Comparison of ENCODE assay signal across 23 cellular contexts in the genomic region with DNA sequence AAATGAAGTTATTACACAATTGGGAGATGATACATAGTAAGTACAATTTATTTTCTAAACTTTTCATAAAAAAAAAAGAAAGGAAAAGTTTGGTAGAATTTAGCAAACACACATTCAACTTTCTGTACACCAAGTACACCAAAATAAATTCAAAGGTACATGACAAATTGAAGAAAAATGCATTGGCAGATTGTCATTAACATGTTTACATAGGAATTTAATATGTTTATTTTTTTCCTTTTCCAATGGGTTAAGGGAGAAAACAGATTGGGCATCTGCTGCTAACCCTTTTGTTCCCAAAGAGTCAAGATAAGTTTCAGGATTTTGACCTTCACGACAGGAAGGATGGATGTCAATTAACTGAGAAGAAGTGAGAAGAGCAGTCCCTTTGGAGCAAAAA.
DNase-seq lines count a peak whose midpoint lies in the region; ATAC-seq and TF ChIP-seq lines count a peak whose summit lies in the region.
"Had no signal": no experiment of that assay in that cellular context is flagged by ENCODE, and none has a peak within 500 bp of the region (broad histone marks: within the 10 kb centered on the region; RNA-seq: fewer than 3 reads in every experiment).

No MANE protein-coding gene starts in this region.

- no peak overlapping the region for H3K9ac ChIP-seq in HUES64 (ENCODE audit: low read depth, low read length)

- H3K4me1 ChIP-seq in HUES64 (ENCODE audit: insufficient read depth, low read length), result peaks cover 24% of the 10 kb centered on the region
- H3K4me1 ChIP-seq in gastroesophageal sphincter, result no peaks in the 10 kb centered on the region

- no peak for TF ChIP-seq EP300 in gastroesophageal sphincter (IDR thresholded peaks at IDR 0.05)

- TF ChIP-seq CTCF in fibroblast of mammary gland (conservative IDR thresholded peaks at IDR 0.05; ENCODE audit: control insufficient read depth, insufficient read depth, low read depth, low read length), result no peak
- TF ChIP-seq CTCF in gastroesophageal sphincter (IDR thresholded peaks at IDR 0.05), result no peak

- ATAC-seq in gastroesophageal sphincter (no peak), GM18519 (IDR thresholded peaks at IDR 0.05; ENCODE audit: low FRiP score, unreplicated experiment) (no peak)
- ATAC-seq: CD8-positive, alpha-beta T cell; Panc1 had no signal

- H3K27me3 ChIP-seq in HUES64 (ENCODE audit: insufficient read depth, low read length) (no peaks in the 10 kb centered on the region), gastroesophageal sphincter (no peaks in the 10 kb centered on the region)

- H3K27ac ChIP-seq in HUES64 (ENCODE audit: low read depth, low read length) (peak overlapping the region; percentile 51; the same call in 1 of the 2 replicates), gastroesophageal sphincter (no peak overlapping the region)
- H3K27ac ChIP-seq: C4-2B, RWPE1 had no signal

- H3K36me3 ChIP-seq in HUES64 (ENCODE audit: insufficient read depth, low read length) (no peaks in the 10 kb centered on the region; the same call in 1 of the 2 replicates), gastroesophageal sphincter (no peaks in the 10 kb centered on the region)

- TF ChIP-seq POLR2A in gastroesophageal sphincter (IDR thresholded peaks at IDR 0.05), result no peak

- H3K4me3 ChIP-seq in HUES64 (ENCODE audit: low read length) (no peak overlapping the region), fibroblast of mammary gland (ENCODE audit: control insufficient read depth, low read depth, low read length) (no peak overlapping the region), gastroesophageal sphincter (no peak overlapping the region)

- H3K9me3 ChIP-seq in HUES64 (ENCODE audit: insufficient read depth, low read depth, low read length) (no peaks in the 10 kb centered on the region), gastroesophageal sphincter (no peaks in the 10 kb centered on the region)
- H3K9me3 ChIP-seq: Caco-2 had no signal

- DNase-seq in NCI-H2171 treated with DMSO at 0.1 percent for 48 hours (lab: John Stamatoyannopoulos, UW) (peak; percentile 64), NCI-H2171 (lab: John Stamatoyannopoulos, UW) (no peak), fibroblast of mammary gland (ENCODE audit: low read depth) (peak; percentile 8), renal cortical epithelial cell (ENCODE audit: low read depth) (peak; percentile 15), mesenteric fat pad (ENCODE audit: low spot score) (no peak)
- DNase-seq: Caco-2; CD8-positive, alpha-beta T cell; GF-D8; HCEC 1CT; NCI-H1092; NCI-H1417 treated with DMSO at 0.1 percent for 48 hours; NCI-H1694 treated with DMSO at 0.1 percent for 48 hours; NCI-H2081; NCI-H345; NCI-H510A treated with DMSO at 0.1 percent for 48 hours; NK-92 treated with Interleukin-12 subunit alpha and Interleukin-12 subunit beta, amount 100 ng/mL, for 24 hours; SHP77 treated with DMSO at 0.1 percent for 48 hours had no signal

- WGBS in HUES64, result 65% methylated on average over 1 of the region's 1 CpG
- 83 to 100% methylated on average over 1 of the region's 1 CpG for WGBS in gastroesophageal sphincter (ENCODE audit: low coverage in 1 of 2), 2 donors

Comparison
In these comparisons a context has a peak if more than half of its experiments do, and no peak if none do; other contexts are left out.
1. DNase-seq: peak in NCI-H2171 treated with DMSO at 0.1 percent for 48 hours (single experiment), fibroblast of mammary gland (single experiment) and renal cortical epithelial cell (single experiment); none in NCI-H2171 (single experiment) and mesenteric fat pad (single experiment).